In the genomic region with DNA sequence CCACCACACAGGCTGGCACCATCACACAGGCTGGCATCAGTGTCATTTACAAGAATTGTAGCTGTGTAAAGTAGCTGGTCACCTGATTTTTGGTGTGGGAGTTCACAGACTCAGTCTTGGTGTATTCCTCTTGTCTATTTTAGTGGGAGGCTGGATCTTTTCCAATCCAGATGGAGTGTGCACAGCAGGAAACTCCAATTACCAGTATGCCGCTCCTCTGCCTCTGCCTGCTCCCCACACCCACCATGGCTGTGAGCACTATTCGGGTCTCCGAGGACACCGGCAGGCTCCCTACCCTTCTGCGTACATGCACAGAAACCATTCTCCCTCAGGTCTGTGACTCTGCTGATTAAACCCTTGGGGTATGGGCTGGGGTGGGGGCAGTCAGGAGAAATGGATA, we compare ENCODE assay signal across 18 cellular contexts.
"Had no signal": no experiment of that assay in that cellular context is flagged by ENCODE, and none has a peak within 500 bp of the region (broad histone marks: within the 10 kb centered on the region; RNA-seq: fewer than 3 reads in every experiment).

No MANE protein-coding gene starts in this region.

- H3K27me3 Mint-ChIP-seq: activated CD4-positive, alpha-beta T cell treated with anti-CD3 and anti-CD28 coated beads, Interleukin-2, amount 10 ng/mL, durations not matched to agents 7 days and 5 days; activated naive CD8-positive, alpha-beta T cell treated with anti-CD3 and anti-CD28 coated beads, Interleukin-2, amount 10 ng/mL, durations not matched to agents 7 days and 5 days; activated T-cell treated with anti-CD3 and anti-CD28 coated beads, Interleukin-2, amount 50 U/mL, for 24 hours; memory B cell; naive B cell; stimulated activated naive B cell treated with anti-CD40 and anti-IgM and Interleukin-4, amounts not matched to agents 10 μg/mL and 1 μg/mL and 100 μg/mL, for 72 hours had no signal

- H3K4me3 ChIP-seq: body of pancreas, esophagus muscularis mucosa, gastroesophageal sphincter, mucosa of descending colon had no signal

- H3K27me3 ChIP-seq: body of pancreas, esophagus muscularis mucosa, gastroesophageal sphincter had no signal

- H3K4me1 ChIP-seq: body of pancreas, esophagus muscularis mucosa, gastroesophageal sphincter had no signal

- H3K4me1 Mint-ChIP-seq: activated CD4-positive, alpha-beta T cell treated with anti-CD3 and anti-CD28 coated beads, Interleukin-2, amount 10 ng/mL, durations not matched to agents 7 days and 5 days; activated naive CD8-positive, alpha-beta T cell treated with anti-CD3 and anti-CD28 coated beads, Interleukin-2, amount 10 ng/mL, durations not matched to agents 7 days and 5 days; immature natural killer cell; memory B cell; naive B cell; stimulated activated naive B cell treated with anti-CD40 and anti-IgM and Interleukin-4, amounts not matched to agents 10 μg/mL and 1 μg/mL and 100 μg/mL, for 72 hours had no signal

- H3K27ac Mint-ChIP-seq: activated CD4-positive, alpha-beta T cell treated with anti-CD3 and anti-CD28 coated beads, Interleukin-2, amount 10 ng/mL, durations not matched to agents 7 days and 5 days; activated CD8-positive, alpha-beta T cell treated with anti-CD3 and anti-CD28 coated beads, Interleukin-2, amount 10 ng/mL, durations not matched to agents 7 days and 5 days; activated naive CD8-positive, alpha-beta T cell treated with anti-CD3 and anti-CD28 coated beads, Interleukin-2, amount 10 ng/mL, durations not matched to agents 7 days and 5 days; activated T-cell treated with anti-CD3 and anti-CD28 coated beads, Interleukin-2, amount 50 U/mL, for 24 hours; activated T-helper 2 cell treated with anti-CD3 and anti-CD28 coated beads, Interferon-gamma antibody, Interleukin-2, Interleukin-4, amounts not matched to agents 10 μg/mL and 5 μg/mL and 100 μg/mL, durations not matched to agents 14 hours and 24 hours and 36 hours; immature natural killer cell; memory B cell; naive B cell; stimulated activated naive B cell treated with anti-CD40 and anti-IgM and Interleukin-4, amounts not matched to agents 10 μg/mL and 1 μg/mL and 100 μg/mL, for 72 hours had no signal

- H3K4me3 Mint-ChIP-seq: activated CD4-positive, alpha-beta T cell treated with anti-CD3 and anti-CD28 coated beads, Interleukin-2, amount 10 ng/mL, durations not matched to agents 7 days and 5 days; activated CD8-positive, alpha-beta T cell treated with anti-CD3 and anti-CD28 coated beads, Interleukin-2, amount 10 ng/mL, durations not matched to agents 7 days and 5 days; activated naive CD8-positive, alpha-beta T cell treated with anti-CD3 and anti-CD28 coated beads, Interleukin-2, amount 10 ng/mL, durations not matched to agents 7 days and 5 days; activated T-cell treated with anti-CD3 and anti-CD28 coated beads, Interleukin-2, amount 50 U/mL, for 24 hours; immature natural killer cell; memory B cell; naive B cell; neural crest cell; stimulated activated naive B cell treated with anti-CD40 and anti-IgM and Interleukin-4, amounts not matched to agents 10 μg/mL and 1 μg/mL and 100 μg/mL, for 72 hours had no signal

- ATAC-seq: activated CD8-positive, alpha-beta T cell treated with anti-CD3 and anti-CD28 coated beads, Interleukin-2, amount 10 ng/mL, durations not matched to agents 7 days and 5 days; body of pancreas; gastroesophageal sphincter; mucosa of descending colon; stimulated activated naive B cell treated with anti-CD40 and anti-IgM and Interleukin-4, amounts not matched to agents 10 μg/mL and 1 μg/mL and 100 μg/mL, for 72 hours had no signal

- H3K36me3 Mint-ChIP-seq: activated naive CD8-positive, alpha-beta T cell treated with anti-CD3 and anti-CD28 coated beads, Interleukin-2, amount 10 ng/mL, durations not matched to agents 7 days and 5 days had no signal

- H3K9me3 ChIP-seq: body of pancreas, esophagus muscularis mucosa, gastroesophageal sphincter, mucosa of descending colon had no signal

- H3K27ac ChIP-seq: body of pancreas, esophagus muscularis mucosa, gastroesophageal sphincter had no signal

- DNase-seq: activated CD4-positive, alpha-beta T cell treated with anti-CD3 and anti-CD28 coated beads, Interleukin-2, amount 10 ng/mL, durations not matched to agents 7 days and 5 days; activated CD8-positive, alpha-beta T cell treated with anti-CD3 and anti-CD28 coated beads, Interleukin-2, amount 10 ng/mL, durations not matched to agents 7 days and 5 days; activated naive CD4-positive, alpha-beta T cell treated with Interleukin-2 at 50 U/mL for 16 hours; activated naive CD8-positive, alpha-beta T cell treated with anti-CD3 and anti-CD28 coated beads, Interleukin-2, amount 10 ng/mL, durations not matched to agents 7 days and 5 days; activated T-cell treated with anti-CD3 and anti-CD28 coated beads, Interleukin-2, amount 50 U/mL, for 24 hours; body of pancreas; dermis blood vessel endothelial cell; effector memory CD4-positive, alpha-beta T cell; immature natural killer cell; mucosa of descending colon; naive B cell; retina; stimulated activated naive B cell treated with anti-CD40 and anti-IgM and Interleukin-4, amounts not matched to agents 10 μg/mL and 1 μg/mL and 100 μg/mL, for 72 hours had no signal

- H3K9me3 Mint-ChIP-seq: activated CD4-positive, alpha-beta T cell treated with anti-CD3 and anti-CD28 coated beads, Interleukin-2, amount 10 ng/mL, durations not matched to agents 7 days and 5 days; activated naive CD8-positive, alpha-beta T cell treated with anti-CD3 and anti-CD28 coated beads, Interleukin-2, amount 10 ng/mL, durations not matched to agents 7 days and 5 days; activated T-cell treated with anti-CD3 and anti-CD28 coated beads, Interleukin-2, amount 50 U/mL, for 24 hours; activated T-helper 2 cell treated with anti-CD3 and anti-CD28 coated beads, Interferon-gamma antibody, Interleukin-2, Interleukin-4, amounts not matched to agents 10 μg/mL and 5 μg/mL and 100 μg/mL, durations not matched to agents 14 hours and 24 hours and 36 hours; immature natural killer cell; memory B cell; naive B cell; neural crest cell; stimulated activated naive B cell treated with anti-CD40 and anti-IgM and Interleukin-4, amounts not matched to agents 10 μg/mL and 1 μg/mL and 100 μg/mL, for 72 hours had no signal
